In genomic region chr19:52825765-52826164, GRCh38 we compare ENCODE assay signal across 26 cellular contexts.
"Had no signal": no experiment of that assay in that cellular context is flagged by ENCODE, and none has a peak within 500 bp of the region (broad histone marks: within the 10 kb centered on the region; RNA-seq: fewer than 3 reads in every experiment).

No MANE protein-coding gene starts in this region.

- H3K4me1 ChIP-seq: testis, uterus had no signal

- FAIRE-seq: urothelium cell line had no signal

- ATAC-seq: stimulated activated effector memory CD8-positive, alpha-beta T cell treated with anti-CD3 and anti-CD28 coated beads, Interleukin-12 subunit alpha, Interleukin-12 subunit beta, amount 100 ng/mL, for 72 hours; stimulated activated memory B cell treated with anti-CD40 and anti-IgM and Interleukin-4, amounts not matched to agents 10 μg/mL and 1 μg/mL and 100 μg/mL, for 72 hours; stimulated activated naive B cell treated with anti-CD40 and anti-IgM and Interleukin-4, amounts not matched to agents 10 μg/mL and 1 μg/mL and 100 μg/mL, for 72 hours; stimulated activated naive CD8-positive, alpha-beta T cell treated with anti-CD3 and anti-CD28 coated beads, Interleukin-15, amount 100 ng/mL, for 72 hours; stimulated activated naive CD8-positive, alpha-beta T cell treated with anti-CD3 and anti-CD28 coated beads, Interleukin-15, Interleukin-2, amounts not matched to agents 100 U/mL and 50 U/mL, for 24 hours; upper lobe of right lung had no signal

- H3K27ac ChIP-seq: stomach, suprapubic skin, testis, thoracic aorta, thyroid gland, tibial artery, tibial nerve, transverse colon, upper lobe of left lung, upper lobe of right lung, uterus, vagina had no signal

- H3K36me3 ChIP-seq: stomach, suprapubic skin, thoracic aorta, thyroid gland, tibial artery, tibial nerve, transverse colon, upper lobe of left lung, upper lobe of right lung, uterus, vagina had no signal

- H3K27me3 ChIP-seq: stomach, suprapubic skin, testis, thyroid gland, tibial artery, tibial nerve, transverse colon, upper lobe of left lung, upper lobe of right lung, uterus, vagina had no signal

- DNase-seq: stimulated activated CD4-positive, alpha-beta T cell treated with anti-CD3 and anti-CD28 coated beads, Interleukin-2, amount 100 ng/mL, for 48 hours; stimulated activated CD4-positive, alpha-beta T cell treated with anti-CD3 and anti-CD28 coated beads, Interleukin-4, amount 100 ng/mL, for 1 hour; stimulated activated CD4-positive, alpha-beta T cell treated with anti-CD3 and anti-CD28 coated beads, Interleukin-4, amount 100 ng/mL, for 24 hours; stimulated activated CD4-positive, alpha-beta T cell treated with anti-CD3 and anti-CD28 coated beads, Interleukin-4, amount 100 ng/mL, for 4 hours; stimulated activated CD8-positive, alpha-beta memory T cell treated with anti-CD3 and anti-CD28 coated beads, Interleukin-4, amount 100 ng/mL, for 48 hours; stimulated activated naive B cell treated with anti-CD40 and anti-IgM and Interleukin-4, amounts not matched to agents 10 μg/mL and 1 μg/mL and 100 μg/mL, for 72 hours; stimulated activated naive CD4-positive, alpha-beta T cell; stimulated activated naive CD4-positive, alpha-beta T cell treated with Interleukin-2 at 50 U/mL for 16 hours; stimulated activated naive CD8-positive, alpha-beta T cell treated with anti-CD3 and anti-CD28 coated beads, Interleukin-15, amount 100 ng/mL, for 72 hours; stimulated activated naive CD8-positive, alpha-beta T cell treated with anti-CD3 and anti-CD28 coated beads, Interleukin-15, Interleukin-2, amounts not matched to agents 100 U/mL and 50 U/mL, for 24 hours; stomach; substantia nigra; testis; thyroid gland; tibial artery; transverse colon; upper lobe of left lung; upper lobe of right lung; uterus had no signal

- H3K9me3 ChIP-seq: testis, thoracic aorta, thyroid gland, tibial artery, upper lobe of right lung, uterus, vagina had no signal

- H3K4me3 ChIP-seq: stomach, suprapubic skin, testis, thoracic aorta, thyroid gland, tibial artery, tibial nerve, transverse colon, upper lobe of left lung, upper lobe of right lung, uterus, vagina had no signal
